In genomic region chr1:9434247-9434646, GRCh38 we compare ENCODE assay signal across 31 cellular contexts.
A peak's percentile ranks its signal among the peaks of the same experiment; 100 is the strongest.
DNase-seq lines count a peak whose midpoint lies in the region; ATAC-seq, FAIRE-seq and TF ChIP-seq lines count a peak whose summit lies in the region.
"Had no signal": no experiment of that assay in that cellular context is flagged by ENCODE, and none has a peak within 500 bp of the region (broad histone marks: within the 10 kb centered on the region; RNA-seq: fewer than 3 reads in every experiment).

No MANE protein-coding gene starts in this region.

- peak overlapping the region; percentile 42 for H4K91ac ChIP-seq in trophoblast cell (ENCODE audit: low read depth, low read length)

- CTCF ChIA-PET in Panc1 (lab: Charles Lee) = no interaction called here

- H4K8ac ChIP-seq in trophoblast cell (ENCODE audit: low read depth, low read length) = no peak overlapping the region

- no peaks in the 10 kb centered on the region for H3K9me2 ChIP-seq in hepatocyte (replicated peaks; ENCODE audit: insufficient read depth)

- no peak overlapping the region for H2BK5ac ChIP-seq in trophoblast cell (ENCODE audit: low read depth, low read length, poor library complexity)

- intact Hi-C loops in Panc1 (cut with micrococcal nuclease; ENCODE audit: unreplicated experiment) = no loop called here

- H2AFZ ChIP-seq in hepatocyte (no peak overlapping the region), trophoblast cell (ENCODE audit: insufficient read depth, low read length, poor library complexity) (no peak overlapping the region)
- H2AFZ ChIP-seq: PC-9 had no signal

- no peaks in the 10 kb centered on the region for H3K79me2 ChIP-seq in hepatocyte
- peaks cover 4% of the 10 kb centered on the region for H3K79me2 ChIP-seq in trophoblast cell (ENCODE audit: control insufficient read depth, insufficient read depth, low read length, poor library complexity)

- H2BK120ac ChIP-seq in trophoblast cell (ENCODE audit: insufficient read depth, low read length, poor library complexity) = no peak overlapping the region

- H3K27ac ChIP-seq in Panc1 (ENCODE audit: low read length) (peak overlapping the region; percentile 82), hepatocyte (peak overlapping the region; percentile 87), trophoblast cell (ENCODE audit: low read depth, low read length) (no peak overlapping the region)
- H3K27ac ChIP-seq: HL-60, KMS-11, PC-9, WERI-Rb-1 had no signal

- H3K9ac ChIP-seq in trophoblast cell (ENCODE audit: low read length) = no peak overlapping the region
- H3K9ac ChIP-seq: KMS-11 had no signal

- H2BK12ac ChIP-seq in trophoblast cell (ENCODE audit: low read length) = peak overlapping the region; percentile 73

- H4K20me1 ChIP-seq in hepatocyte (ENCODE audit: insufficient read depth, poor library complexity, severe bottlenecking) = no peaks in the 10 kb centered on the region

- WGBS in hepatocyte (ENCODE audit: low lambda C conversion rate, missing lambda C conversion rate) = 83% methylated on average over 5 of the region's 5 CpGs
- no CpG with 5 or more reads among the region's 5 CpGs for WGBS in trophoblast cell (ENCODE audit: extremely low coverage, insufficient coverage, insufficient read length)

- H3K4me2 ChIP-seq in hepatocyte = no peak overlapping the region
- no peak overlapping the region for H3K4me2 ChIP-seq in trophoblast cell (ENCODE audit: low read length)
- H3K4me2 ChIP-seq: KMS-11, PC-9 had no signal

- H3K4me3 ChIP-seq in Panc1 (ENCODE audit: low read depth in 2 of 2, low read length in 2 of 2) (no peak overlapping the region), bronchial epithelial cell (ENCODE audit: low read depth, low read length) (no peak overlapping the region), hepatocyte (no peak overlapping the region), trophoblast cell (ENCODE audit: low read depth, low read length) (no peak overlapping the region)
- H3K4me3 ChIP-seq: HAP-1, PC-9, skin epidermis had no signal

- H3K23ac ChIP-seq in trophoblast cell (ENCODE audit: low read length) = no peak overlapping the region

- POLR2A ChIA-PET in Panc1 (lab: Charles Lee) = interaction anchor here (0.7 kb wide), 1 partner anchor 8 kb away, joined by 3 read pairs; no protein-coding TSS in a partner anchor

- no peak overlapping the region for H3K18ac ChIP-seq in trophoblast cell (ENCODE audit: low read length)

- no peak for FAIRE-seq in bronchial epithelial cell (lab: Jason Lieb, UNC)

- no peak overlapping the region for H4K12ac ChIP-seq in trophoblast cell (ENCODE audit: low read depth, low read length)

- H3K4me1 ChIP-seq in Panc1 (ENCODE audit: control insufficient read depth, insufficient read depth, low read length) (peaks cover 51% of the 10 kb centered on the region), hepatocyte (ENCODE audit: insufficient read depth) (peaks cover 53% of the 10 kb centered on the region), trophoblast cell (ENCODE audit: control insufficient read depth in 1 of 2, insufficient read depth in 2 of 2, low read length in 2 of 2) (peaks cover 18 to 21% of the 10 kb centered on the region in 2 experiments)

- H3K9me3 ChIP-seq in Panc1 (ENCODE audit: control insufficient read depth, insufficient read depth, low read depth, low read length) (no peaks in the 10 kb centered on the region), hepatocyte (ENCODE audit: low read depth) (no peaks in the 10 kb centered on the region), trophoblast cell (ENCODE audit: insufficient read depth, low read depth, low read length) (no peaks in the 10 kb centered on the region)
- H3K9me3 ChIP-seq: HAP-1 had no signal

- H3K36me3 ChIP-seq in Panc1 (ENCODE audit: control insufficient read depth, insufficient read depth, low read length) = no peaks in the 10 kb centered on the region
- no peaks in the 10 kb centered on the region for H3K36me3 ChIP-seq in bronchial epithelial cell (ENCODE audit: control insufficient read depth, insufficient read depth, low read length)
- H3K36me3 ChIP-seq in hepatocyte (replicated peaks; ENCODE audit: insufficient read depth, low read depth) = no peaks in the 10 kb centered on the region
- no peaks in the 10 kb centered on the region for H3K36me3 ChIP-seq in trophoblast cell (ENCODE audit: control insufficient read depth in 1 of 2, insufficient read depth in 2 of 2, low read length in 2 of 2)
- H3K36me3 ChIP-seq: HAP-1, WERI-Rb-1 had no signal

- H2AK5ac ChIP-seq in trophoblast cell (ENCODE audit: low read length) = peak overlapping the region; percentile 71

- H3K4ac ChIP-seq in trophoblast cell (ENCODE audit: low read depth, low read length) = no peak overlapping the region

- H3K79me1 ChIP-seq in trophoblast cell (ENCODE audit: low read length) = peaks cover 21% of the 10 kb centered on the region

- no peak for DNase-seq in Panc1 (ENCODE audit: low read depth, low spot score)
- DNase-seq in bronchial epithelial cell (ENCODE audit: low read depth) = peak; percentile 46
- no peak for DNase-seq in hepatocyte (ENCODE audit: low spot score)
- DNase-seq in trophoblast cell = no peak
- DNase-seq in T-helper 1 cell = no peak
- DNase-seq in effector CD4-positive, alpha-beta T cell = no peak
- no peak for DNase-seq in epidermal melanocyte (ENCODE audit: insufficient read length, low spot score)
- DNase-seq: activated CD4-positive, alpha-beta T cell treated with anti-CD3 and anti-CD28 coated beads for 4 hours; activated CD8-positive, alpha-beta T cell treated with anti-CD3 and anti-CD28 coated beads, Interleukin-2, amount 10 ng/mL, durations not matched to agents 7 days and 5 days; activated naive CD4-positive, alpha-beta T cell treated with anti-CD3 and anti-CD28 coated beads, Interleukin-2, amount 10 ng/mL, durations not matched to agents 7 days and 5 days; Calu3; DMS79 treated with DMSO at 0.1 percent for 48 hours; erythroblast; foreskin fibroblast; GDM1; hippocampal formation; midbrain; naive thymus-derived CD8-positive, alpha-beta T cell; NCI-H1436; NCI-H226; NCI-H526 treated with DMSO at 0.1 percent for 48 hours; occipital lobe; PC-9; SHP77 treated with DMSO at 0.1 percent for 48 hours; stimulated activated naive CD4-positive, alpha-beta T cell; WERI-Rb-1 had no signal

- BruUV-seq in Panc1 (replicated peaks; lab: Mats Ljungman, UMichigan) = no TSS peak

- TF ChIP-seq CTCF in Panc1 (IDR thresholded peaks at IDR 0.05) = no peak
- TF ChIP-seq CTCF in bronchial epithelial cell (IDR thresholded peaks at IDR 0.05; ENCODE audit: insufficient read depth, low read length, severe bottlenecking) = no peak
- TF ChIP-seq CTCF in hepatocyte (IDR thresholded peaks at IDR 0.05; ENCODE audit: poor library complexity) = no peak

- H3K27me3 ChIP-seq in Panc1 (ENCODE audit: control insufficient read depth, insufficient read depth, low read length) = no peaks in the 10 kb centered on the region
- no peaks in the 10 kb centered on the region for H3K27me3 ChIP-seq in bronchial epithelial cell (ENCODE audit: control insufficient read depth, insufficient read depth, low read length)
- no peaks in the 10 kb centered on the region for H3K27me3 ChIP-seq in hepatocyte
- H3K27me3 ChIP-seq in trophoblast cell (ENCODE audit: insufficient read depth, low read length) = no peaks in the 10 kb centered on the region

- ATAC-seq in Panc1 (no peak), GM21515 (IDR thresholded peaks at IDR 0.05; ENCODE audit: unreplicated experiment) (no peak)
- ATAC-seq: activated CD8-positive, alpha-beta T cell treated with anti-CD3 and anti-CD28 coated beads, Interleukin-2, amount 10 ng/mL, durations not matched to agents 7 days and 5 days; naive thymus-derived CD8-positive, alpha-beta T cell had no signal

- H3K14ac ChIP-seq in trophoblast cell (ENCODE audit: low read length) = no peak overlapping the region

- in situ Hi-C loops in Panc1 (cut with HindIII; ENCODE audit: low pct_unique_long_range_greater_than_20kb, low sequenced_read_pairs) = no loop called here
